ENCODE assay signal across 2 cellular contexts in genomic region chr1:157110003-157110402, GRCh38.
TF ChIP-seq lines count a peak whose summit lies in the region.

No MANE protein-coding gene starts in this region.

TF ChIP-seq in IMR-90, 13 proteins besides CTCF, POLR2A, EP300 and RAD21:
- TF ChIP-seq MXI1 (IDR thresholded peaks at IDR 0.05; ENCODE audit: borderline replicate concordance, low read depth, low read length): no peak
- TF ChIP-seq RCOR1 (IDR thresholded peaks at IDR 0.05; ENCODE audit: insufficient replicate concordance, low read length): no peak

TF ChIP-seq in H1, 55 proteins besides CTCF, POLR2A, EP300 and RAD21:
- TF ChIP-seq HDAC6 (IDR thresholded peaks at IDR 0.05; ENCODE audit: low read depth, low read length): no peak
- no peak for TF ChIP-seq SP2 (IDR thresholded peaks at IDR 0.05; ENCODE audit: low read length)
- TF ChIP-seq SIX5 (IDR thresholded peaks at IDR 0.05; ENCODE audit: low read depth, low read length): no peak
- TF ChIP-seq TCF12 (IDR thresholded peaks at IDR 0.05; ENCODE audit: low read depth, low read length): no peak
- no peak for TF ChIP-seq EGR1 (IDR thresholded peaks at IDR 0.05; ENCODE audit: borderline replicate concordance, low read depth, low read length)
- no peak for TF ChIP-seq CBX5 (IDR thresholded peaks at IDR 0.05; ENCODE audit: low read depth, low read length)
- TF ChIP-seq CHD1 (IDR thresholded peaks at IDR 0.05; ENCODE audit: low read depth, low read length): no peak
- TF ChIP-seq TBP (IDR thresholded peaks at IDR 0.05; ENCODE audit: low read depth, low read length): no peak
- no peak for TF ChIP-seq SIN3A (conservative IDR thresholded peaks at IDR 0.05 in 1 of 2, IDR thresholded peaks at IDR 0.05 in 1 of 2; ENCODE audit: low read depth in 1 of 2, low read length in 2 of 2)
- TF ChIP-seq RNF2 (IDR thresholded peaks at IDR 0.05; ENCODE audit: borderline replicate concordance, low read depth, low read length, missing control alignments, poor library complexity, severe bottlenecking): no peak
- TF ChIP-seq CHD2 (IDR thresholded peaks at IDR 0.05; ENCODE audit: low read length): no peak
- no peak for TF ChIP-seq BRCA1 (IDR thresholded peaks at IDR 0.05; ENCODE audit: low read depth, low read length)
- no peak for TF ChIP-seq YY1 (IDR thresholded peaks at IDR 0.05; ENCODE audit: low read depth, low read length)
- TF ChIP-seq SP1 (IDR thresholded peaks at IDR 0.05; ENCODE audit: low read depth, low read length): no peak
- no peak for TF ChIP-seq MAFK (IDR thresholded peaks at IDR 0.05; ENCODE audit: low read depth, low read length)
- TF ChIP-seq RBBP5 (IDR thresholded peaks at IDR 0.05; ENCODE audit: borderline replicate concordance, low read depth, low read length): no peak
- no peak for TF ChIP-seq USF2 (IDR thresholded peaks at IDR 0.05; ENCODE audit: low read length)
- no peak for TF ChIP-seq NANOG (IDR thresholded peaks at IDR 0.05; ENCODE audit: insufficient read depth, low read depth, low read length, poor library complexity, severe bottlenecking)
- TF ChIP-seq NRF1 (IDR thresholded peaks at IDR 0.05; ENCODE audit: low read depth, low read length): no peak
